Comparison of ENCODE assay signal across 12 cellular contexts in the genomic region with DNA sequence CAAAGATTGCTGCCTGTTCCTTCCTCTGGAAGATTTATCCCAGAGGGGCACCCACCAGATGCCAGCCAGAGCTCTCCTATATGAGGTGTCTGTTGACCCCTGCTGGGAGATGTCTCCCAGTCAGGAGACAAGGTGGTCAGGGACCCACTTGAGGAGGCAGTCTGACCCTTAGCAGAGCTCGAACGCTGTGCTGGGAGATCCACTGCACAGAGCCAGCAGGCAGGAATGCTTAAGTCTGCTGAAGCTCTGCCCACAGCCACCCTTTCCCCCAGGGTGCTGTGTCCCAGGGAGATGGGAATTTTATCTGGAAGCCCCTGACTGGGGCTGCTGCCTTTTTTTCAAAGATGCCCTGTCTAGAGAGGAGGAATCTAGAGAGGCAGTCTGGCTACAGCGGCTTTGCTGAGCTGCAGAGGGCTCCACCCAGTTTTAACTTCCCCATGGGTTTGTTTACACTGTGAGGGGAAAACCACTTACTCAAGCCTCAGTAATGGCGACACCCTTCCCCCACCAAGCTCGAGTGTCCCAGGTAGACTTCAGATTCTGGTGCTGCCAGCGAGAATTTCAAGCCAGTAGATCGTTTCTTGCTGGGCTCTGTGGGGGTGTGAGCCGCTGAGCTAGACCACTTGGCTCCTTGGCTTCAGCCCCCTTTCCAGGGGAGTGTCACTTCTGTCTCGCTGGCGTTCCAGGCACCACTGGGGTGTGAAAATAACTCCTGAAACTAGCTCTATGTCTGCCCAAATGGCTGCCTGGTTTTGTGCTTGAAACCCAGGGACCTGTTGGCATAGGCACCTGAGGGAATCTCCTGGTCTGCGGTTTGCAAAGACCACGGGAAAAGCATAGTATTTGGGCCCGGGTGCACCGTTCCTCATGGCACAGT. TPM values are rescaled to one million over a fixed set of nuclear protein-coding genes. Genes with fewer than 3 reads are reported as not detected.
DNase-seq lines count a peak whose midpoint lies in the region; ATAC-seq and TF ChIP-seq lines count a peak whose summit lies in the region.
"Had no signal": no experiment of that assay in that cellular context is flagged by ENCODE, and none has a peak within 500 bp of the region (broad histone marks: within the 10 kb centered on the region; RNA-seq: fewer than 3 reads in every experiment).

No MANE protein-coding gene starts in this region.

- H3K9me2 ChIP-seq in OCI-LY1 (ENCODE audit: low read depth, low read length), result no peaks in the 10 kb centered on the region

- TF ChIP-seq CTCF in OCI-LY1 (IDR thresholded peaks at IDR 0.05; ENCODE audit: low read length) (no peak), osteoblast (IDR thresholded peaks at IDR 0.05; ENCODE audit: extremely low read depth, low read depth, low read length) (no peak)

- H3K9ac ChIP-seq in OCI-LY1 (ENCODE audit: low read length), result no peak overlapping the region; the same call in 1 of the 2 replicates

- H3K79me2 ChIP-seq in OCI-LY1 (ENCODE audit: insufficient read depth, low read length) (no peaks in the 10 kb centered on the region), osteoblast (ENCODE audit: insufficient read depth, low read length) (no peaks in the 10 kb centered on the region)

- H3K4me2 ChIP-seq in OCI-LY1 (ENCODE audit: low read length) (peak overlapping the region; percentile 57; the same call in 1 of the 2 replicates), osteoblast (ENCODE audit: insufficient read depth, low read length) (no peak overlapping the region)

- no peaks in the 10 kb centered on the region for H3K36me3 ChIP-seq in OCI-LY1 (ENCODE audit: insufficient read depth, low read length)
- H3K36me3 ChIP-seq in osteoblast (ENCODE audit: insufficient read depth, low read length), result no peaks in the 10 kb centered on the region
- H3K36me3 ChIP-seq: heart left ventricle had no signal

- H2AFZ ChIP-seq in OCI-LY1 (ENCODE audit: low read length), result 0 out of 2 replicates have a peak overlapping the region, but pooled peaks have one; percentile 9
- H2AFZ ChIP-seq in osteoblast (ENCODE audit: low read length), result peak overlapping the region; percentile 35

- peaks cover 6% of the 10 kb centered on the region for H3K36me3 Mint-ChIP-seq in activated T-cell treated with anti-CD3 and anti-CD28 coated beads, Interleukin-2, amount 50 U/mL, for 4 hours (ENCODE audit: insufficient read depth)

- H3K9me3 ChIP-seq in OCI-LY1 (ENCODE audit: low read length), result no peaks in the 10 kb centered on the region
- H3K9me3 ChIP-seq in osteoblast (ENCODE audit: low read depth, low read length), result no peaks in the 10 kb centered on the region

- H3K27me3 ChIP-seq in OCI-LY1 (ENCODE audit: insufficient read depth, low read length) (no peaks in the 10 kb centered on the region), osteoblast (ENCODE audit: insufficient read depth, low read length) (no peaks in the 10 kb centered on the region)
- H3K27me3 ChIP-seq: heart left ventricle had no signal

- DNase-seq in DMS53 (lab: John Stamatoyannopoulos, UW), result peak; percentile 40
- no peak for DNase-seq in DMS53 treated with DMSO at 0.1 percent for 48 hours (lab: John Stamatoyannopoulos, UW; ENCODE audit: unreplicated experiment)
- no peak for DNase-seq in osteoblast (ENCODE audit: insufficient read length, low spot score, missing footprints)
- DNase-seq in activated T-cell treated with anti-CD3 and anti-CD28 coated beads, Interleukin-2, amount 50 U/mL, for 4 hours, result no peak
- DNase-seq in stimulated activated CD4-positive, alpha-beta T cell treated with anti-CD3 and anti-CD28 coated beads, Interleukin-2, amount 100 ng/mL, for 48 hours, result no peak
- no peak for DNase-seq in inferior parietal cortex (ENCODE audit: extremely low spot score)

- H3K4me1 Mint-ChIP-seq in activated T-cell treated with anti-CD3 and anti-CD28 coated beads, Interleukin-2, amount 50 U/mL, for 4 hours (ENCODE audit: low read depth), result no peaks in the 10 kb centered on the region

- H3K27me3 Mint-ChIP-seq in activated T-cell treated with anti-CD3 and anti-CD28 coated beads, Interleukin-2, amount 50 U/mL, for 4 hours (ENCODE audit: low read depth), result no peaks in the 10 kb centered on the region

- no peaks in the 10 kb centered on the region for H4K20me1 ChIP-seq in OCI-LY1 (ENCODE audit: insufficient read depth, low read length)
- no peaks in the 10 kb centered on the region for H4K20me1 ChIP-seq in osteoblast (ENCODE audit: insufficient read depth, low read length)

- H3K27ac ChIP-seq in OCI-LY1 (ENCODE audit: low read depth, low read length, poor library complexity, severe bottlenecking) (no peak overlapping the region), osteoblast (ENCODE audit: low read depth, low read length) (no peak overlapping the region)
- H3K27ac ChIP-seq: 22Rv1, heart left ventricle had no signal

- peak; percentile 98 for ATAC-seq in HG03025 (IDR thresholded peaks at IDR 0.05; ENCODE audit: low FRiP score, unreplicated experiment)
- ATAC-seq in activated T-cell treated with anti-CD3 and anti-CD28 coated beads, Interleukin-2, amount 50 U/mL, for 4 hours, result no peak

- peak overlapping the region; percentile 34 for H3K4me3 ChIP-seq in OCI-LY1 (ENCODE audit: low read depth, low read length, poor library complexity, severe bottlenecking)
- no peak overlapping the region for H3K4me3 ChIP-seq in osteoblast (ENCODE audit: insufficient read depth, low read length)
- H3K4me3 ChIP-seq: heart left ventricle had no signal

- H3K4me3 Mint-ChIP-seq in activated T-cell treated with anti-CD3 and anti-CD28 coated beads, Interleukin-2, amount 50 U/mL, for 4 hours, result no peak overlapping the region

- H3K9me3 Mint-ChIP-seq in activated T-cell treated with anti-CD3 and anti-CD28 coated beads, Interleukin-2, amount 50 U/mL, for 4 hours, result peaks cover 11% of the 10 kb centered on the region

- H3F3A ChIP-seq in OCI-LY1 (ENCODE audit: insufficient read depth, low read length), result no peaks in the 10 kb centered on the region

- peaks cover 15% of the 10 kb centered on the region for H3K4me1 ChIP-seq in OCI-LY1 (ENCODE audit: insufficient read depth, low read length, severe bottlenecking)
- no peaks in the 10 kb centered on the region for H3K4me1 ChIP-seq in osteoblast (ENCODE audit: insufficient read depth, low read length)
- H3K4me1 ChIP-seq: heart left ventricle had no signal

RNA-seq across cellular contexts. Expression of gene PDC, which starts 51.1 kb away (rescaled TPM):
- total RNA-seq in osteoblast, result not detected in 2 replicates
- total RNA-seq in activated T-cell treated with anti-CD3 and anti-CD28 coated beads, Interleukin-2, amount 50 U/mL, for 4 hours, result not detected
- total RNA-seq: heart left ventricle, RPMI7951, temporal lobe had no signal
